Comparison of ENCODE assay signal across 8 cellular contexts in genomic region chr17:76103274-76104139, GRCh38. TPM values are rescaled to one million over a fixed set of nuclear protein-coding genes. Genes with fewer than 3 reads are reported as not detected.
DNase-seq lines count a peak whose midpoint lies in the region; ATAC-seq and TF ChIP-seq lines count a peak whose summit lies in the region.

Gene EXOC7, minus strand, starts transcription at chr17:76103787. Its CDS starts 95 bp downstream, at chr17:76103692.

- peak; percentile 84 for TF ChIP-seq POLR2A in GM19099 (IDR thresholded peaks at IDR 0.05; ENCODE audit: extremely low read depth, insufficient read length, low read depth)
- no peak for TF ChIP-seq POLR2A in lower leg skin (IDR thresholded peaks at IDR 0.05)

- intact Hi-C loops in lower leg skin (cut with DNase I; ENCODE audit: low total_unique reads) = no loop called here

- peak within 1 kb of the TSS; percentile 87 for H3K4me3 ChIP-seq in AG09309 (ENCODE audit: control insufficient read depth, low read depth, low read length)
- peak within 1 kb of the TSS; percentile 71 for H3K4me3 ChIP-seq in lower leg skin (ENCODE audit: low read depth, poor library complexity, severe bottlenecking)

- WGBS in lower leg skin, 2 donors = 4% methylated on average over 52 to 54 of the region's 55 CpGs

- TF ChIP-seq CTCF in AG09309 (IDR thresholded peaks at IDR 0.05; ENCODE audit: control insufficient read depth, insufficient read depth, low read depth, low read length, missing control alignments) (peak; percentile 21), lower leg skin (IDR thresholded peaks at IDR 0.05) (no peak)

- DNase-seq in AG09309 (ENCODE audit: low read depth) (peak; percentile 52), NCI-H748 treated with DMSO at 0.1 percent for 48 hours (lab: John Stamatoyannopoulos, UW) (peak; percentile 74), dermis microvascular lymphatic vessel endothelial cell (ENCODE audit: low read depth in 2 of 2) (peak; percentile 80 to 90), lower leg skin (ENCODE audit: low spot score in 2 of 2) (peak; percentile 87 to 98)
- DNase-seq in activated CD4-positive, alpha-beta T cell treated with anti-CD3 and anti-CD28 coated beads, Interleukin-2, amount 50 U/mL, for 4 hours = peak; percentile 88
- peak; percentile 90 to 92 for DNase-seq in stimulated activated CD4-positive, alpha-beta T cell treated with anti-CD3 and anti-CD28 coated beads, Interleukin-4, amount 100 ng/mL, for 4 hours

- peak; percentile 82 for ATAC-seq in HG03521 (IDR thresholded peaks at IDR 0.05; ENCODE audit: unreplicated experiment)

RNA-seq across cellular contexts. Expression of gene EXOC7, which starts in this region (rescaled TPM):
- total RNA-seq in dermis microvascular lymphatic vessel endothelial cell (58.8 and 89.9 TPM in 2 replicates), lower leg skin (10 to 100 TPM; 52.5 to 78.4 (median 72.3) TPM)

Comparison
In these comparisons a context has a peak if more than half of its experiments do, and no peak if none do; other contexts are left out.
1. Peak in every context shown above with its lines: DNase-seq, ATAC-seq and H3K4me3 ChIP-seq.